20 cellular contexts compared by ENCODE assay signal in the genomic region with DNA sequence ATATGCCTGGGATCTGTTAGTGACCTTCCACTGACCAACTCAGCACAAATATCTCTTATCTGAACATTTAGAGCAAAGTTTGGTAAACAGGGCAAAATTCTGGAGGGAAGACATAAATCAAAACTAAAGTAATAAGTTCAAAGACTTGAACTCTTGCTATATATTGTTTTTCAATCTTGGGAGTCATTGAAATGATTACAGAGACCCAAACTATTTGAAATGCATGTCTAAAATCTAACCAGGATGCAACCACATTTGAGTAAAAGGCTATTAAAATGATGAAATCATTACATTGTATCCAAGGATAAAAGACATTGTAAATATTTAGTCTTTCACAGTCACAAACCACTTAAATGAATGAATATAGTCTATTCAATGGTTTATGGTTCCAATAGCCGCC.
"Had no signal": no experiment of that assay in that cellular context is flagged by ENCODE, and none has a peak within 500 bp of the region (broad histone marks: within the 10 kb centered on the region; RNA-seq: fewer than 3 reads in every experiment).

No MANE protein-coding gene starts in this region.

- DNase-seq: activated CD4-positive, alpha-beta T cell treated with anti-CD3 and anti-CD28 coated beads, Interleukin-2, amount 10 ng/mL, durations not matched to agents 24 days and 14 days; activated CD8-positive, alpha-beta T cell treated with anti-CD3 and anti-CD28 coated beads for 36 hours; activated naive CD4-positive, alpha-beta T cell treated with Interleukin-2 at 50 U/mL for 16 hours; activated naive CD8-positive, alpha-beta T cell treated with anti-CD3 and anti-CD28 coated beads, Interleukin-2, amount 10 ng/mL, durations not matched to agents 7 days and 5 days; activated T-cell treated with anti-CD3 and anti-CD28 coated beads, Interleukin-2, amount 50 U/mL, for 1 hour; caudate nucleus; dorsolateral prefrontal cortex; foreskin fibroblast; islet precursor cell; nephron progenitor cell; nucleus accumbens; sigmoid colon; stimulated activated CD4-positive, alpha-beta T cell treated with anti-CD3 and anti-CD28 coated beads, Interleukin-4, amount 100 ng/mL, for 24 hours; stomach; trophoblast cell had no signal

- H3K4me3 ChIP-seq: dorsolateral prefrontal cortex, hepatocyte, sigmoid colon, stomach, vagina had no signal

- H3K27ac Mint-ChIP-seq: activated CD4-positive, alpha-beta T cell treated with anti-CD3 and anti-CD28 coated beads, Interleukin-2, amount 10 ng/mL, durations not matched to agents 24 days and 14 days; activated CD8-positive, alpha-beta T cell treated with anti-CD3 and anti-CD28 coated beads for 36 hours; activated naive CD8-positive, alpha-beta T cell treated with anti-CD3 and anti-CD28 coated beads, Interleukin-2, amount 10 ng/mL, durations not matched to agents 7 days and 5 days; activated T-helper 17 cell treated with anti-CD3 and anti-CD28 coated beads, Interleukin-2, amount 50 U/mL, for 72 hours; brain; nephron progenitor cell; stimulated activated effector memory CD8-positive, alpha-beta T cell treated with anti-CD3 and anti-CD28 coated beads, Interleukin-12 subunit alpha, Interleukin-12 subunit beta, amount 100 ng/mL, for 72 hours had no signal

- H3K4me1 Mint-ChIP-seq: activated CD4-positive, alpha-beta T cell treated with anti-CD3 and anti-CD28 coated beads, Interleukin-2, amount 10 ng/mL, durations not matched to agents 24 days and 14 days; activated naive CD8-positive, alpha-beta T cell treated with anti-CD3 and anti-CD28 coated beads, Interleukin-2, amount 10 ng/mL, durations not matched to agents 7 days and 5 days; activated T-helper 17 cell treated with anti-CD3 and anti-CD28 coated beads, Interleukin-2, amount 50 U/mL, for 72 hours; nephron progenitor cell; stimulated activated effector memory CD8-positive, alpha-beta T cell treated with anti-CD3 and anti-CD28 coated beads, Interleukin-12 subunit alpha, Interleukin-12 subunit beta, amount 100 ng/mL, for 72 hours had no signal

- H3K36me3 Mint-ChIP-seq: activated naive CD8-positive, alpha-beta T cell treated with anti-CD3 and anti-CD28 coated beads, Interleukin-2, amount 10 ng/mL, durations not matched to agents 7 days and 5 days; brain; stimulated activated effector memory CD8-positive, alpha-beta T cell treated with anti-CD3 and anti-CD28 coated beads, Interleukin-12 subunit alpha, Interleukin-12 subunit beta, amount 100 ng/mL, for 72 hours had no signal

- H3K9me3 Mint-ChIP-seq: activated CD4-positive, alpha-beta T cell treated with anti-CD3 and anti-CD28 coated beads, Interleukin-2, amount 10 ng/mL, durations not matched to agents 24 days and 14 days; activated naive CD8-positive, alpha-beta T cell treated with anti-CD3 and anti-CD28 coated beads, Interleukin-2, amount 10 ng/mL, durations not matched to agents 7 days and 5 days; activated T-helper 17 cell treated with anti-CD3 and anti-CD28 coated beads, Interleukin-2, amount 50 U/mL, for 72 hours; nephron progenitor cell had no signal

- H3K27me3 Mint-ChIP-seq: activated CD4-positive, alpha-beta T cell treated with anti-CD3 and anti-CD28 coated beads, Interleukin-2, amount 10 ng/mL, durations not matched to agents 24 days and 14 days; activated CD8-positive, alpha-beta T cell treated with anti-CD3 and anti-CD28 coated beads for 36 hours; activated naive CD8-positive, alpha-beta T cell treated with anti-CD3 and anti-CD28 coated beads, Interleukin-2, amount 10 ng/mL, durations not matched to agents 7 days and 5 days; activated T-helper 17 cell treated with anti-CD3 and anti-CD28 coated beads, Interleukin-2, amount 50 U/mL, for 72 hours; brain had no signal

- H3K4me3 Mint-ChIP-seq: activated CD4-positive, alpha-beta T cell treated with anti-CD3 and anti-CD28 coated beads, Interleukin-2, amount 10 ng/mL, durations not matched to agents 24 days and 14 days; activated CD8-positive, alpha-beta T cell treated with anti-CD3 and anti-CD28 coated beads for 36 hours; activated naive CD8-positive, alpha-beta T cell treated with anti-CD3 and anti-CD28 coated beads, Interleukin-2, amount 10 ng/mL, durations not matched to agents 7 days and 5 days; activated T-helper 17 cell treated with anti-CD3 and anti-CD28 coated beads, Interleukin-2, amount 50 U/mL, for 72 hours; brain; nephron progenitor cell; stimulated activated effector memory CD8-positive, alpha-beta T cell treated with anti-CD3 and anti-CD28 coated beads, Interleukin-12 subunit alpha, Interleukin-12 subunit beta, amount 100 ng/mL, for 72 hours had no signal
